Comparison of ENCODE assay signal across 8 cellular contexts in the genomic region with DNA sequence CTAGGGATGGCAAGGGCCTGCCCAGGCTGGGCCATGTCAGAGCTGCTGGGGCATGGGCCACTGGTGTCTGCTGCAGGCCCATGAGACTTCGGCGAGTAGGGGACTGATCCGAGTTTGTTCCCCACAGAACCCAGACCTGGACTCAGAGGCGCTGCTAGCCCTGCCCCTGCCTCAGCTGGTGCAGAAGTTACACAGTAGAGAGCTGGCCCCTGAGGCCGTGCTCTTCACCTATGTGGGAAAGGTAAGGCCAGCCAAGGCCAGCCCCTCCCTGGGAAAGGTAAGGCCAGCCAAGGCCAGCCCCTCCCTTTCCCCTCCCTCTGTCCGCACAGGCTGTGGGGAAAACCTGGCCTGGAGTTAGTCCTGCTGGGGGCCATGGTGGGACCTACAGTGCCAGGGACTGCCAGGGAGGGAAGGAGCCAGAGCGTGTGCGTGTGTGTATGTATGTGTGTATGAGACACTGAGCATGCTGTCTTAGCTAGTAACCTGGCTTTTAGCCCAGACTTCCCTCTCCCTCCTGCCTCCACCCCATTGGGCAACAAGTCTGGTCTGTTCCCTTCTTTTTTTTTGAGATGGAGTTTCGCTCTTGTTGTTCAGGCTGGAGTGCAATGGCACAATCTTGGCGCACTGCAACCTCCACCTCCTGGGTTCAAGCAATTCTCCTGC. TPM values are rescaled to one million over a fixed set of nuclear protein-coding genes. Genes with fewer than 3 reads are reported as not detected.
DNase-seq lines count a peak whose midpoint lies in the region; ATAC-seq and TF ChIP-seq lines count a peak whose summit lies in the region.

No MANE protein-coding gene starts in this region.

- intact Hi-C loops in stomach (cut with DNase I; ENCODE audit: low total_unique reads) = no loop called here

- H3K27ac ChIP-seq in stomach = peak overlapping the region; percentile 49 to 75 (median 68)

- TF ChIP-seq EP300 in stomach (IDR thresholded peaks at IDR 0.05) = no peak

- H3K9me3 ChIP-seq in stomach = no peaks in the 10 kb centered on the region

- POLR2A ChIA-PET in BJ (lab: Charles Lee) = no interaction called here

- 10 to 29% (median 22%) methylated on average over 5 to 10 of the region's 10 CpGs for WGBS in stomach, 5 donors

- CTCF ChIA-PET in BJ (lab: Yijun Ruan, JAX) = interaction anchor here (0.6 to 2.0 kb wide), 9 partner anchors 9 to 323 kb away, joined by 3 to 7 read pairs (median 3); no protein-coding TSS in a partner anchor

- TF ChIP-seq CTCF in BJ (IDR thresholded peaks at IDR 0.05; ENCODE audit: insufficient read depth, low read depth, low read length) (no peak), stomach (IDR thresholded peaks at IDR 0.05) (no peak)

- H3K36me3 ChIP-seq in BJ (ENCODE audit: control insufficient read depth, insufficient read depth, low read length) (no peaks in the 10 kb centered on the region), stomach (peaks cover 0 to 15% (median 0%) of the 10 kb centered on the region in 4 donors)

- H3K4me1 ChIP-seq in stomach = peaks cover 23 to 42% (median 31%) of the 10 kb centered on the region in 4 donors

- no peak for TF ChIP-seq POLR2A in stomach (IDR thresholded peaks at IDR 0.05)

- H3K27me3 ChIP-seq in BJ (ENCODE audit: control insufficient read depth, insufficient read depth, low read length) (peaks cover 3% of the 10 kb centered on the region), stomach (no peaks in the 10 kb centered on the region)

- DNase-seq in BJ (ENCODE audit: low read depth) = peak; percentile 55
- peak; percentile 76 for DNase-seq in M059J (ENCODE audit: low read depth)
- DNase-seq in anterior cingulate cortex (lab: John Stamatoyannopoulos, UW) = peak in 56 of 58 donors; percentile 26 to 94 (median 80)
- peak in 48 of 51 donors; percentile 22 to 91 (median 76) for DNase-seq in hypothalamus (lab: John Stamatoyannopoulos, UW)
- peak; percentile 92 for DNase-seq in stomach

- H3K4me3 ChIP-seq in BJ (ENCODE audit: low read depth, low read length) (no peak overlapping the region), stomach (peak overlapping the region in 1 of 4 donors; percentile 16)

- no peak for ATAC-seq in GM19397 (IDR thresholded peaks at IDR 0.05; ENCODE audit: unreplicated experiment)
- ATAC-seq in GM21447 (IDR thresholded peaks at IDR 0.05; ENCODE audit: unreplicated experiment) = no peak
- ATAC-seq in GM19463 (IDR thresholded peaks at IDR 0.05; ENCODE audit: unreplicated experiment) = no peak

RNA-seq across cellular contexts. Expression of gene FAAH, which starts 8.0 kb away (rescaled TPM):
- polyA plus RNA-seq in BJ (2011; rRNA removed) (1.3 and 1.8 TPM in 2 replicates), stomach (10 to 100 TPM; 42.8 to 45.3 (median 45.0) TPM)
- 1.3 and 1.7 TPM in 2 replicates for polyA minus RNA-seq in BJ (2011; rRNA and poly(A)+ RNA removed)
- total RNA-seq in M059J (2014; rRNA removed; shearing (Covaris generic)) = 0.05 and 0.69 TPM in 2 replicates
- total RNA-seq in stomach = 100 to 1,000 TPM in 2 of 5 donors, 10 to 100 TPM in 3; 25.3 to 419 (median 52.9) TPM

Comparison
In these comparisons a context has a peak if more than half of its experiments do, and no peak if none do; other contexts are left out.
1. RNA of gene FAAH, which starts 8.0 kb away (total RNA-seq): 25.3 to 419 TPM in stomach; 0.05 to 0.69 TPM in M059J; every median in the first group is over 10 times any median in the second.
2. Peak in every context shown above with its lines, with median percentiles within 50 percentile points of each other: DNase-seq.